Comparison of ENCODE assay signal across 19 cellular contexts in genomic region chr2:222268311-222268980, GRCh38. TPM values are rescaled to one million over a fixed set of nuclear protein-coding genes. Genes with fewer than 3 reads are reported as not detected.
DNase-seq lines count a peak whose midpoint lies in the region; ATAC-seq and TF ChIP-seq lines count a peak whose summit lies in the region.
"Had no signal": no experiment of that assay in that cellular context is flagged by ENCODE, and none has a peak within 500 bp of the region (broad histone marks: within the 10 kb centered on the region; RNA-seq: fewer than 3 reads in every experiment).

No MANE protein-coding gene starts in this region.

- H3K27ac ChIP-seq in GM23338 (ENCODE audit: low read depth) (no peak overlapping the region), SK-N-MC (peak overlapping the region; percentile 83), endodermal cell (ENCODE audit: low read depth, low read length) (peak overlapping the region; percentile 71), neural progenitor cell (no peak overlapping the region)
- H3K27ac ChIP-seq: A549, Peyer's patch had no signal

- peaks cover 36% of the 10 kb centered on the region for H3K4me1 Mint-ChIP-seq in GM23338
- H3K4me1 Mint-ChIP-seq in endodermal cell = peaks cover 36% of the 10 kb centered on the region
- H3K4me1 Mint-ChIP-seq in neural progenitor cell = peaks cover 88% of the 10 kb centered on the region
- H3K4me1 Mint-ChIP-seq: CD8-positive, alpha-beta memory T cell had no signal

- peak overlapping the region; percentile 39 for H3K4me2 ChIP-seq in GM23338
- peak overlapping the region; percentile 54 for H3K4me2 ChIP-seq in neural progenitor cell
- H3K4me2 ChIP-seq: A549 had no signal

- no peaks in the 10 kb centered on the region for H3F3A ChIP-seq in GM23338 (replicated peaks; ENCODE audit: low read depth)
- peaks cover 59% of the 10 kb centered on the region for H3F3A ChIP-seq in neural progenitor cell (ENCODE audit: low read depth)

- H3K9ac ChIP-seq in SK-N-MC (ENCODE audit: insufficient read length) = peak overlapping the region; percentile 4
- H3K9ac ChIP-seq in endodermal cell (ENCODE audit: extremely low read depth, low read length, poor library complexity, severe bottlenecking) = no peak overlapping the region
- no peak overlapping the region for H3K9ac ChIP-seq in neural progenitor cell

- H3K27me3 ChIP-seq in GM23338 (ENCODE audit: insufficient read depth) = peaks cover 58% of the 10 kb centered on the region
- H3K27me3 ChIP-seq in endodermal cell (ENCODE audit: control insufficient read depth, insufficient read depth, low read length, poor library complexity, severe bottlenecking) = peaks cover 58% of the 10 kb centered on the region
- H3K27me3 ChIP-seq in neural progenitor cell = peaks cover 83% of the 10 kb centered on the region
- H3K27me3 ChIP-seq: Peyer's patch had no signal

- H3K36me3 ChIP-seq in GM23338 (ENCODE audit: insufficient read depth) (no peaks in the 10 kb centered on the region), SK-N-MC (ENCODE audit: insufficient read depth, low read length) (peaks cover 35% of the 10 kb centered on the region), endodermal cell (ENCODE audit: control insufficient read depth, insufficient read depth, low read length) (no peaks in the 10 kb centered on the region), neural progenitor cell (no peaks in the 10 kb centered on the region)
- H3K36me3 ChIP-seq: HAP-1, Peyer's patch had no signal

- 50 to 54% methylated on average over 3 to 15 of the region's 16 CpGs for WGBS in endodermal cell (ENCODE audit: insufficient coverage in 1 of 2, insufficient read length in 1 of 2), 2 experiments

- H3K9me3 Mint-ChIP-seq in GM23338 (no peaks in the 10 kb centered on the region), endodermal cell (no peaks in the 10 kb centered on the region), neural progenitor cell (peaks cover 11% of the 10 kb centered on the region)

- no peaks in the 10 kb centered on the region for H3K36me3 Mint-ChIP-seq in GM23338 (ENCODE audit: low read depth)
- H3K36me3 Mint-ChIP-seq in endodermal cell (ENCODE audit: low read depth) = no peaks in the 10 kb centered on the region
- peaks cover 28% of the 10 kb centered on the region for H3K36me3 Mint-ChIP-seq in neural progenitor cell
- H3K36me3 Mint-ChIP-seq: CD8-positive, alpha-beta memory T cell had no signal

- H2AFZ ChIP-seq in GM23338 = no peak overlapping the region
- H2AFZ ChIP-seq in neural progenitor cell (replicated peaks) = no peak overlapping the region

- H3K27me3 Mint-ChIP-seq in GM23338 (ENCODE audit: insufficient read depth, low read depth, poor library complexity) (peaks cover 17% of the 10 kb centered on the region), endodermal cell (ENCODE audit: insufficient read depth) (peaks cover 82% of the 10 kb centered on the region), neural progenitor cell (ENCODE audit: insufficient read depth, low read depth) (peaks cover 3% of the 10 kb centered on the region)

- H3K4me3 ChIP-seq in GM23338 (peak overlapping the region; percentile 26), SK-N-MC (peak overlapping the region; percentile 52), endodermal cell (ENCODE audit: low read length) (no peak overlapping the region), neural progenitor cell (peak overlapping the region; percentile 5)
- H3K4me3 ChIP-seq: A549, HAP-1, Peyer's patch had no signal

- ATAC-seq in GM23338 = peak; percentile 74
- ATAC-seq in HG03135 (IDR thresholded peaks at IDR 0.05; ENCODE audit: unreplicated experiment) = no peak
- no peak for ATAC-seq in GM18519 (IDR thresholded peaks at IDR 0.05; ENCODE audit: low FRiP score, unreplicated experiment)
- ATAC-seq: A549, Right ventricle myocardium inferior had no signal

- H3K4me1 ChIP-seq in GM23338 (ENCODE audit: insufficient read depth) = peaks cover 43% of the 10 kb centered on the region
- H3K4me1 ChIP-seq in endodermal cell (ENCODE audit: control insufficient read depth, insufficient read depth, low read length) = peaks cover 4% of the 10 kb centered on the region
- H3K4me1 ChIP-seq in neural progenitor cell = peaks cover 55% of the 10 kb centered on the region
- H3K4me1 ChIP-seq: A549, HAP-1, Peyer's patch had no signal

- peak overlapping the region; percentile 47; the same call in 2 of the 3 replicates for H3K4me3 Mint-ChIP-seq in GM23338
- peak overlapping the region; percentile 20 for H3K4me3 Mint-ChIP-seq in endodermal cell
- peak overlapping the region; percentile 66 for H3K4me3 Mint-ChIP-seq in neural progenitor cell
- H3K4me3 Mint-ChIP-seq: CD8-positive, alpha-beta memory T cell had no signal

- H3K9me2 ChIP-seq in GM23338 (ENCODE audit: insufficient read depth) = no peaks in the 10 kb centered on the region

- H3K27ac Mint-ChIP-seq in GM23338 (no peak overlapping the region), endodermal cell (no peak overlapping the region), neural progenitor cell (peak overlapping the region; percentile 88)
- H3K27ac Mint-ChIP-seq: CD8-positive, alpha-beta memory T cell had no signal

- TF ChIP-seq CTCF in GM23338 (conservative IDR thresholded peaks at IDR 0.05; ENCODE audit: low read depth in 2 of 2) (no peak), endodermal cell (conservative IDR thresholded peaks at IDR 0.05) (no peak), neural progenitor cell (IDR thresholded peaks at IDR 0.05) (no peak)

- DNase-seq in GM23338 (ENCODE audit: low spot score) (no peak), SK-N-MC (ENCODE audit: low read depth, low spot score) (no peak), endodermal cell (no peak), neural progenitor cell (ENCODE audit: low spot score) (no peak), ecto neural progenitor cell (ENCODE audit: low spot score) (no peak)
- DNase-seq: C1 segment of cervical spinal cord; CD8-positive, alpha-beta memory T cell; MM.1S; NCI-H1092 treated with DMSO at 0.1 percent for 48 hours; NCI-H2081; NCI-H446; NCI-H526 treated with DMSO at 0.1 percent for 48 hours; NK-92 treated with Interleukin-12 subunit alpha and Interleukin-12 subunit beta, amount 100 ng/mL, for 24 hours; Peyer's patch had no signal

- H4K20me1 ChIP-seq in GM23338 (replicated peaks; ENCODE audit: insufficient read depth) (no peaks in the 10 kb centered on the region), neural progenitor cell (ENCODE audit: low read depth) (peaks cover 48% of the 10 kb centered on the region)

- no peaks in the 10 kb centered on the region for H3K79me2 ChIP-seq in GM23338 (replicated peaks; ENCODE audit: insufficient read depth)
- no peaks in the 10 kb centered on the region for H3K79me2 ChIP-seq in neural progenitor cell (ENCODE audit: low read depth)

- H3K9me3 ChIP-seq in SK-N-MC (ENCODE audit: low read depth, low read length) (peaks cover 4% of the 10 kb centered on the region; the same call in 1 of the 2 replicates), endodermal cell (ENCODE audit: control insufficient read depth, low read length) (peaks cover 8% of the 10 kb centered on the region), neural progenitor cell (ENCODE audit: low read depth) (peaks cover 9% of the 10 kb centered on the region)
- H3K9me3 ChIP-seq: A549, HAP-1, Peyer's patch had no signal

TF ChIP-seq in GM23338, 12 proteins besides CTCF, POLR2A, EP300 and RAD21:
- no peak for TF ChIP-seq JUNB (IDR thresholded peaks at IDR 0.05; ENCODE audit: unreplicated experiment)
- no peak for TF ChIP-seq ZNF331 (CRISPR knock-in tag; IDR thresholded peaks at IDR 0.05; ENCODE audit: low read depth)
- TF ChIP-seq EZH2 (IDR thresholded peaks at IDR 0.05; ENCODE audit: low read depth, unreplicated experiment) = no peak
- TF ChIP-seq EZH2phosphoT487 (IDR thresholded peaks at IDR 0.05; ENCODE audit: unreplicated experiment) = no peak

RNA-seq across cellular contexts. Expression of gene PAX3, which starts 30.4 kb away (rescaled TPM):
- not detected in 2 replicates for total RNA-seq in GM23338 (2014; rRNA removed; shearing (Covaris generic))
- not detected in 2 replicates for polyA plus RNA-seq in GM23338 (2016; fragmentation: Nextera tagmentation; extraction: Ambion mirVana)
- total RNA-seq in endodermal cell = not detected
- polyA plus RNA-seq in endodermal cell (2013, experiment 1 of 2) = 89.3 TPM
- polyA plus RNA-seq in endodermal cell (2013, experiment 2 of 2) = 69.3 TPM
- total RNA-seq in neural progenitor cell (ENCODE audit: low replicate concordance) = 4.6 and 4.9 TPM in 2 replicates
- total RNA-seq: CD8-positive, alpha-beta memory T cell; Peyer's patch; Right ventricle myocardium inferior had no signal
- polyA plus RNA-seq: A549; CD8-positive, alpha-beta memory T cell had no signal

Comparison
In these comparisons a context has a peak if more than half of its experiments do, and no peak if none do; other contexts are left out.
1. H3K27ac ChIP-seq: peak in SK-N-MC (single experiment) and endodermal cell (single experiment); none in GM23338 (single experiment) and neural progenitor cell (single experiment).
2. Peak in every context shown above with its lines, with median percentiles within 50 percentile points of each other: H3K4me3 Mint-ChIP-seq.